In genomic region chr5:95238560-95239325, GRCh38 we compare ENCODE assay signal across 8 cellular contexts. TPM values are rescaled to one million over a fixed set of nuclear protein-coding genes. Genes with fewer than 3 reads are reported as not detected.
A peak's percentile ranks its signal among the peaks of the same experiment; 100 is the strongest.
DNase-seq lines count a peak whose midpoint lies in the region; ATAC-seq, FAIRE-seq and TF ChIP-seq lines count a peak whose summit lies in the region.

No MANE protein-coding gene starts in this region.

- H3K23ac ChIP-seq in mesendoderm (ENCODE audit: low read length): no peak overlapping the region

- CTCF ChIA-PET in AG04449 (lab: Yijun Ruan, JAX): interaction anchor here (1.0 to 1.8 kb wide), 5 partner anchors 14 to 270 kb away, joined by 3 to 9 read pairs (median 4); no protein-coding TSS in a partner anchor

- H2BK120ac ChIP-seq in mesendoderm (ENCODE audit: low read depth, low read length): no peak overlapping the region

- H4K5ac ChIP-seq in mesendoderm (ENCODE audit: low read length): no peak overlapping the region

- no peak overlapping the region for H3K4me3 ChIP-seq in AG04449 (ENCODE audit: low read depth, low read length)
- no peak overlapping the region for H3K4me3 ChIP-seq in mesendoderm (ENCODE audit: low read length)

- no CpG with 5 or more reads among the region's 10 CpGs for WGBS in mesendoderm (ENCODE audit: extremely low coverage, insufficient coverage, low lambda C conversion rate)

- H3K4me1 ChIP-seq in mesendoderm (ENCODE audit: control insufficient read depth, low read depth, low read length): no peaks in the 10 kb centered on the region

- POLR2A ChIA-PET in AG04449 (lab: Yijun Ruan, JAX): no interaction called here

- no peak overlapping the region for H2AK5ac ChIP-seq in mesendoderm (ENCODE audit: low read length)

- H2BK5ac ChIP-seq in mesendoderm (ENCODE audit: low read length): no peak overlapping the region

- H2BK15ac ChIP-seq in mesendoderm (replicated peaks; ENCODE audit: low read depth): no peak overlapping the region

- DNase-seq in AG04449 (ENCODE audit: low read depth, low spot score): no peak
- DNase-seq in GM18507 (ENCODE audit: extremely low spot score, insufficient read length, low read depth): no peak
- DNase-seq in kidney glomerular epithelial cell (lab: John Stamatoyannopoulos, UW): peak; percentile 55
- no peak for DNase-seq in mesendoderm
- no peak for DNase-seq in T-helper 2 cell
- DNase-seq in substantia nigra (lab: John Stamatoyannopoulos, UW): no peak

- no peaks in the 10 kb centered on the region for H3K36me3 ChIP-seq in mesendoderm (ENCODE audit: control insufficient read depth, insufficient read depth, low read length)

- FAIRE-seq in GM18507 (lab: Jason Lieb, UNC): peak; percentile 64

- no peak overlapping the region for H3K56ac ChIP-seq in mesendoderm (ENCODE audit: low read length)

- ATAC-seq in SK-N-SH treated with all-trans-retinoic acid at 6 μM for 48 hours (peak; percentile 93), HG03159 (IDR thresholded peaks at IDR 0.05; ENCODE audit: unreplicated experiment) (no peak)

- no peaks in the 10 kb centered on the region for H3K79me1 ChIP-seq in mesendoderm (ENCODE audit: low read length)

- H3K79me2 ChIP-seq in mesendoderm (ENCODE audit: control insufficient read depth, insufficient read depth, low read length): no peaks in the 10 kb centered on the region

- H3K4ac ChIP-seq in mesendoderm (ENCODE audit: low read depth, low read length): no peak overlapping the region

- H3K18ac ChIP-seq in mesendoderm (ENCODE audit: low read length): no peak overlapping the region

- H3K9ac ChIP-seq in mesendoderm (ENCODE audit: low read length): no peak overlapping the region

- H3K27ac ChIP-seq in mesendoderm (ENCODE audit: low read depth, low read length) (no peak overlapping the region), substantia nigra (ENCODE audit: low read depth, low read length, poor library complexity, severe bottlenecking) (no peak overlapping the region)

- H3K4me2 ChIP-seq in mesendoderm (ENCODE audit: low read length): no peak overlapping the region

- no peak overlapping the region for H4K8ac ChIP-seq in mesendoderm (ENCODE audit: low read depth, low read length)

- TF ChIP-seq CTCF in AG04449 (IDR thresholded peaks at IDR 0.05; ENCODE audit: insufficient read depth, low read length, missing control alignments): peak; percentile 14

- no peaks in the 10 kb centered on the region for H3K27me3 ChIP-seq in mesendoderm (ENCODE audit: insufficient read depth, low read length, poor library complexity)

TF ChIP-seq in SK-N-SH treated with all-trans-retinoic acid at 6 μM for 48 hours, 23 proteins besides CTCF, POLR2A, EP300 and RAD21:
- TF ChIP-seq ZNF8 (CRISPR knock-in tag; IDR thresholded peaks at IDR 0.05) (no peak), CSRNP3 (CRISPR knock-in tag; IDR thresholded peaks at IDR 0.05) (no peak), ZFP3 (CRISPR knock-in tag; IDR thresholded peaks at IDR 0.05) (no peak), ZFP30 (CRISPR knock-in tag; IDR thresholded peaks at IDR 0.05) (no peak), ZNF565 (CRISPR knock-in tag; conservative IDR thresholded peaks at IDR 0.05; ENCODE audit: low read depth) (no peak), TSHZ2 (CRISPR knock-in tag; IDR thresholded peaks at IDR 0.05) (no peak), ZNF70 (CRISPR knock-in tag; IDR thresholded peaks at IDR 0.05) (no peak), TOX (CRISPR knock-in tag; IDR thresholded peaks at IDR 0.05; ENCODE audit: borderline replicate concordance) (no peak), ZC3H10 (CRISPR knock-in tag; IDR thresholded peaks at IDR 0.05) (no peak), RARB (CRISPR knock-in tag; IDR thresholded peaks at IDR 0.05) (no peak), PATZ1 (CRISPR knock-in tag; IDR thresholded peaks at IDR 0.05; ENCODE audit: borderline replicate concordance) (no peak), OSR1 (CRISPR knock-in tag; IDR thresholded peaks at IDR 0.05) (no peak), BACH2 (CRISPR knock-in tag; IDR thresholded peaks at IDR 0.05; ENCODE audit: borderline replicate concordance) (no peak), CSDC2 (CRISPR knock-in tag; IDR thresholded peaks at IDR 0.05) (no peak)

RNA-seq across cellular contexts. Expression of gene MCTP1, which starts 46.2 kb away (rescaled TPM):
- polyA plus RNA-seq in mesendoderm (2013, experiment 1 of 2): 1.3 TPM
- 1.4 TPM for polyA plus RNA-seq in mesendoderm (2013, experiment 2 of 2)
